In genomic region chr3:23735062-23735461, GRCh38 we compare ENCODE assay signal across 16 cellular contexts.
DNase-seq lines count a peak whose midpoint lies in the region; ATAC-seq and TF ChIP-seq lines count a peak whose summit lies in the region.
"Had no signal": no experiment of that assay in that cellular context is flagged by ENCODE, and none has a peak within 500 bp of the region (broad histone marks: within the 10 kb centered on the region; RNA-seq: fewer than 3 reads in every experiment).

No MANE protein-coding gene starts in this region.

- H3K9me3 ChIP-seq in right atrium auricular region (no peaks in the 10 kb centered on the region), left ventricle myocardium inferior (replicated peaks) (no peaks in the 10 kb centered on the region), SJCRH30 (replicated peaks) (no peaks in the 10 kb centered on the region), gastroesophageal sphincter (no peaks in the 10 kb centered on the region)
- H3K9me3 ChIP-seq: BE2C had no signal

- intact Hi-C loops in Right ventricle myocardium superior (cut with DNase I) (no loop called here), left ventricle myocardium inferior (cut with micrococcal nuclease) (no loop called here)

- DNase-seq in Right ventricle myocardium superior (no peak), right atrium auricular region (ENCODE audit: low spot score) (no peak), choroid plexus epithelial cell (ENCODE audit: low read depth) (peak; percentile 9), left ventricle myocardium inferior (no peak), SJCRH30 (no peak), AML-193 (lab: John Stamatoyannopoulos, UW) (no peak), NCI-H146 treated with DMSO at 0.1 percent for 48 hours (lab: John Stamatoyannopoulos, UW; ENCODE audit: unreplicated experiment) (no peak)
- DNase-seq: BE2C; CD4-positive, alpha-beta memory T cell; DMS 273 treated with DMSO at 0.1 percent for 48 hours; H9; Kasumi-1; NCI-H1930; NCI-H2227 treated with DMSO at 0.1 percent for 48 hours; NCI-H526 treated with DMSO at 0.1 percent for 48 hours had no signal

- TF ChIP-seq CTCF in right atrium auricular region (IDR thresholded peaks at IDR 0.05) (no peak), choroid plexus epithelial cell (conservative IDR thresholded peaks at IDR 0.05; ENCODE audit: low read depth, low read length) (no peak), left ventricle myocardium inferior (IDR thresholded peaks at IDR 0.05; ENCODE audit: borderline replicate concordance) (no peak), gastroesophageal sphincter (IDR thresholded peaks at IDR 0.05) (no peak)

- WGBS in gastroesophageal sphincter (ENCODE audit: low coverage in 1 of 2), 2 donors: 56 to 100% methylated on average over 1 to 3 of the region's 3 CpGs

- H3K27me3 ChIP-seq in right atrium auricular region (no peaks in the 10 kb centered on the region), left ventricle myocardium inferior (ENCODE audit: low read depth) (no peaks in the 10 kb centered on the region), SJCRH30 (no peaks in the 10 kb centered on the region), gastroesophageal sphincter (no peaks in the 10 kb centered on the region)
- H3K27me3 ChIP-seq: BE2C had no signal

- ATAC-seq in Right ventricle myocardium superior (ENCODE audit: poor library complexity) (peak; percentile 28), gastroesophageal sphincter (no peak)

- H3K4me1 ChIP-seq in right atrium auricular region (peaks cover 0 to 29% of the 10 kb centered on the region in 2 donors), left ventricle myocardium inferior (peaks cover 39% of the 10 kb centered on the region), SJCRH30 (peaks cover 22% of the 10 kb centered on the region), gastroesophageal sphincter (peaks cover 0 to 32% (median 4%) of the 10 kb centered on the region in 3 donors)

- no peak for TF ChIP-seq POLR2A in gastroesophageal sphincter (IDR thresholded peaks at IDR 0.05)

- TF ChIP-seq EP300 in gastroesophageal sphincter (IDR thresholded peaks at IDR 0.05): no peak

- no peaks in the 10 kb centered on the region for H3K36me3 ChIP-seq in right atrium auricular region
- H3K36me3 ChIP-seq in left ventricle myocardium inferior: no peaks in the 10 kb centered on the region
- no peaks in the 10 kb centered on the region for H3K36me3 ChIP-seq in SJCRH30
- no peaks in the 10 kb centered on the region for H3K36me3 ChIP-seq in gastroesophageal sphincter
- H3K36me3 ChIP-seq: BE2C had no signal

- no peak overlapping the region for H3K27ac ChIP-seq in right atrium auricular region
- H3K27ac ChIP-seq in left ventricle myocardium inferior (replicated peaks): peak overlapping the region; percentile 27
- H3K27ac ChIP-seq in SJCRH30: no peak overlapping the region
- H3K27ac ChIP-seq in gastroesophageal sphincter: no peak overlapping the region

- H3K4me3 ChIP-seq in right atrium auricular region (no peak overlapping the region), choroid plexus epithelial cell (ENCODE audit: low read depth, low read length) (no peak overlapping the region), left ventricle myocardium inferior (no peak overlapping the region), SJCRH30 (no peak overlapping the region), gastroesophageal sphincter (no peak overlapping the region)
